ENCODE assay signal across 8 cellular contexts in the genomic region with DNA sequence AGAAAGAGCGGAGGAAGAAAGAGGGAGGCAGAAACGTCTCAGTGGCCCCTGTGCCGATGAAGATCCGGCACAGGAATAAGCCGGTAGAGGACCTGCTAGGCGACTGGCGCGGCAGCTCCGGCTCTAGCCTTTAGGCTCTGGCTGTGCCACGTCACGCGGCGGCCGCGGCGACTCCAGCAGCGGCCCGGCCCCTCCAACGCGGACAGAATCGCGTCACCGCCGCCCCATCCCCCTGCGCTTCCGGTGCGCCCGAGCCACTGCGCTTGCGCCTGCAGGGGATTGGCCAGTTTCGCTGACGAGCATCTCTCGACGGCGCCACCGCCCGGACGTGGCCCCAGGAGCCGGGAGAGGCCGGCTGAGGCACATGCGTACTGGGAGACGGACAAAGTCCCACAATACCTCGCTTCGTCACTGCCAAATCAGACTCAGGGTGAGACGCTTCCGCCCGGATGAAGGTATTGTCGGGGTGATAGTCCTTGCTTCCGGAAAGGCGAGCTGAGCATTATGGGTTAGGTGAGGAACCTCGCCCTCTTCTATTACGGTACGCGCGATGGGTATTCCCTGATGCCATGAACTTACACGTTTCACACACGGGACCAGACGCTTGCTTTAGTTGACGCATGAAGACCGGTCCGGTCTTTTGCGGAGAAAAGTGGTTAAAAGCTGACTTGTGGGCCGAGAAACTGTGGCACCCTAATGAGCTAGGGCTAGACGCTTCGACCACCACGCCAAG. TPM values are rescaled to one million over a fixed set of nuclear protein-coding genes. Genes with fewer than 3 reads are reported as not detected.
DNase-seq lines count a peak whose midpoint lies in the region; ATAC-seq and TF ChIP-seq lines count a peak whose summit lies in the region.

TSS of gene ARF4 (minus strand) at position 105 of the 733 bp plus-strand sequence. CDS start 204 bp downstream, outside the sequence.

- CTCF ChIA-PET in activated CD8-positive, alpha-beta memory T cell treated with anti-CD3 and anti-CD28 coated beads for 36 hours (lab: Charles Lee), result interaction anchor here (1.1 kb wide), 1 partner anchor 200 kb away, joined by 3 read pairs; no protein-coding TSS in a partner anchor

- no peaks in the 10 kb centered on the region for H3K9me3 ChIP-seq in lung (ENCODE audit: control insufficient read depth in 2 of 2, insufficient read depth in 1 of 2, low read length in 1 of 2)

- peak within 1 kb of the TSS; percentile 97 to 100 for H3K27ac ChIP-seq in lung (ENCODE audit: low read depth in 1 of 2, low read length in 1 of 2)

- H3K27me3 ChIP-seq in lung (ENCODE audit: control insufficient read depth, insufficient read depth), result no peaks in the 10 kb centered on the region

- DNase-seq in COLO829 (ENCODE audit: low spot score) (peak; percentile 100), GM20000 (ENCODE audit: low spot score) (peak; percentile 96), HT-29 (ENCODE audit: low spot score) (peak; percentile 96), NOMO-1 (lab: John Stamatoyannopoulos, UW; ENCODE audit: unreplicated experiment in 2 of 2) (peak; percentile 99), lung (ENCODE audit: low spot score) (peak; percentile 99)
- peak; percentile 99 for DNase-seq in effector CD8-positive, alpha-beta T cell (lab: John Stamatoyannopoulos, UW)
- peak; percentile 97 to 99 (median 99) for DNase-seq in stimulated activated CD4-positive, alpha-beta T cell treated with anti-CD3 and anti-CD28 coated beads, TNF-alpha, amount 100 ng/mL, for 4 hours (ENCODE audit: low read depth in 3 of 3)

- TF ChIP-seq CTCF in GM20000 (IDR thresholded peaks at IDR 0.05; ENCODE audit: extremely low read depth, missing control alignments) (no peak), lung (IDR thresholded peaks at IDR 0.05; ENCODE audit: control extremely low read depth, extremely low read depth) (no peak)

- H3K4me3 ChIP-seq in lung, result peak within 1 kb of the TSS; percentile 78

- ATAC-seq in lung (ENCODE audit: insufficient read depth, low FRiP score), result peak; percentile 97

- POLR2A ChIA-PET in activated CD8-positive, alpha-beta memory T cell treated with anti-CD3 and anti-CD28 coated beads for 36 hours (lab: Charles Lee), result interaction anchor here (1.5 to 2.9 kb wide), 3 partner anchors 41 to 159 kb away, joined by 7 to 26 read pairs (median 13); partner anchors contain the start of genes DENND6A, PDE12 and SLMAP

- H3K4me1 ChIP-seq in lung (ENCODE audit: control insufficient read depth in 2 of 2, insufficient read depth in 2 of 2, low read length in 2 of 2), result peaks cover 6 to 11% of the 10 kb centered on the region in 2 donors

- 0% methylated on average over 52 to 66 of the region's 66 CpGs for WGBS in lung, 2 donors

- peaks cover 0 to 2% of the 10 kb centered on the region in 2 donors for H3K36me3 ChIP-seq in lung (ENCODE audit: control insufficient read depth in 2 of 2, insufficient read depth in 2 of 2, low read length in 2 of 2)

RNA-seq across cellular contexts. Expression of gene ARF4, which starts in this region (rescaled TPM):
- 64.8 and 69.6 TPM in 2 replicates for total RNA-seq in HT-29 (2014; rRNA removed; shearing (Covaris generic))
- total RNA-seq in activated CD8-positive, alpha-beta memory T cell treated with anti-CD3 and anti-CD28 coated beads for 36 hours, result 10 to 100 TPM; 70.2 to 75.1 TPM
- 100 to 1,000 TPM; 143 to 202 TPM for total RNA-seq in lung
- polyA plus RNA-seq in lung, result 100 to 1,000 TPM; 187 to 232 TPM

Comparison
In these comparisons a context has a peak if more than half of its experiments do, and no peak if none do; other contexts are left out.
1. Peak in every context shown above with its lines: DNase-seq, ATAC-seq, H3K4me3 ChIP-seq and H3K27ac ChIP-seq.